In the genomic region with DNA sequence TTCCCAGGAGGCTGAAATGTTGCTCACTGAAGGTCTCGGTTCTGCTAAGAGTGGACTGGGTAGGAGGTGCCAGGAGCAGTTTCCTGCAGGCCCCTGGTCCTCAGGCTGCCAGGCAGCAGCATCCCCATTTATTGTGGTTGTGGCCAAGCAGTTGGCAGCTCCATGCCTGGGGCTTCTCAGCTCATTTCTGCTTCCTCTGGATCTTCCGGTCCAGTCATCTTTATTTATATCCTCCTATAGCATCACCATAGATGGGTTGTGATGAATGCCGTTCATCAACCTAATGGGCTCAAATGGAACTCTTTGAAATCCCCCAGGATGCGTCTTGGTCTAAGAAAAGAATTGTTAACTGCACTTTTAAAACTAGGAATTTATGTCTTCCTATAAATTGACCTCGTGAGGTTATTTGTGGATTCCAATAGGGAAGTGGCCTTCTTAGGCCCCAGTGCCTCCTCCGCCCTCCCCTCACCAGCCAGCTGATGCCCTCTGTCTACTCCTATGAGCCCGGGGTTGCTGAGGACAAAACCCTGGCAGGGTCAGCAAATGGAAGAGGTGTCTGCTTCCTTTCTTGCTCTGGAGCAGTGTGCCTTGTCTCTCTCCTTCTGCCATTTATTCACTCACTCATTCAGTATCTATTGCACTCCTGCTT, we compare ENCODE assay signal across 1 cellular context.
TF ChIP-seq lines count a peak whose summit lies in the region.

No MANE protein-coding gene starts in this region.

TF ChIP-seq in IMR-90, 13 proteins besides CTCF, POLR2A, EP300 and RAD21:
- TF ChIP-seq USF2 (IDR thresholded peaks at IDR 0.05; ENCODE audit: low read depth, low read length) (no peak), RCOR1 (IDR thresholded peaks at IDR 0.05; ENCODE audit: insufficient replicate concordance, low read length) (no peak), ELK1 (IDR thresholded peaks at IDR 0.05; ENCODE audit: borderline replicate concordance, low read depth, low read length) (no peak), FOS (IDR thresholded peaks at IDR 0.05; ENCODE audit: low read depth, low read length) (no peak), MAFK (IDR thresholded peaks at IDR 0.05; ENCODE audit: low read depth, low read length) (no peak), MAZ (IDR thresholded peaks at IDR 0.05; ENCODE audit: borderline replicate concordance, low read depth, low read length) (no peak), CEBPB (IDR thresholded peaks at IDR 0.05; ENCODE audit: low read depth, low read length) (no peak), BHLHE40 (IDR thresholded peaks at IDR 0.05; ENCODE audit: low read depth, low read length) (no peak), SMC3 (IDR thresholded peaks at IDR 0.05; ENCODE audit: low read depth, low read length) (no peak), CHD1 (IDR thresholded peaks at IDR 0.05; ENCODE audit: low read depth, low read length) (no peak), RFX5 (IDR thresholded peaks at IDR 0.05; ENCODE audit: low read depth, low read length) (no peak), NFE2L2 (IDR thresholded peaks at IDR 0.05; ENCODE audit: low read depth, low read length) (no peak), MXI1 (IDR thresholded peaks at IDR 0.05; ENCODE audit: borderline replicate concordance, low read depth, low read length) (no peak)
